Comparison of ENCODE assay signal across 12 cellular contexts in genomic region chr17:66523378-66524174, GRCh38.
DNase-seq lines count a peak whose midpoint lies in the region; ATAC-seq and TF ChIP-seq lines count a peak whose summit lies in the region.
"Had no signal": no experiment of that assay in that cellular context is flagged by ENCODE, and none has a peak within 500 bp of the region (broad histone marks: within the 10 kb centered on the region; RNA-seq: fewer than 3 reads in every experiment).

No MANE protein-coding gene starts in this region.

- DNase-seq in COR-L47 (lab: John Stamatoyannopoulos, UW) (peak; percentile 5), LHCN-M2 (ENCODE audit: low read depth) (peak; percentile 22), fibroblast of peridontal ligament (ENCODE audit: extremely low read depth) (peak; percentile 56), sciatic nerve (ENCODE audit: low spot score) (no peak), NCI-H526 treated with DMSO at 0.1 percent for 48 hours (lab: John Stamatoyannopoulos, UW) (no peak), endothelial cell (ENCODE audit: low spot score) (no peak), G401 (ENCODE audit: low spot score) (no peak), OCI-LY7 (ENCODE audit: low spot score) (no peak)
- DNase-seq: activated CD4-positive, alpha-beta T cell treated with anti-CD3 and anti-CD28 coated beads for 1 hour; activated gamma-delta T cell treated with Interleukin-2 at 50 U/mL for 16 hours; NCI-H2107; nephron progenitor cell had no signal

- POLR2A ChIA-PET in OCI-LY7 (lab: Charles Lee), result interaction anchor here (1.2 to 1.4 kb wide), 2 partner anchors 8 to 120 kb away, joined by 3 read pairs; no protein-coding TSS in a partner anchor

- no peak overlapping the region for H3K27ac ChIP-seq in OCI-LY7 (ENCODE audit: low read depth, low read length, poor library complexity, severe bottlenecking)

- TF ChIP-seq CTCF in endothelial cell (IDR thresholded peaks at IDR 0.05; ENCODE audit: unreplicated experiment) (no peak), OCI-LY7 (conservative IDR thresholded peaks at IDR 0.05; ENCODE audit: low read length) (no peak)

- no TSS peak for BruUV-seq in OCI-LY7 (replicated peaks; lab: Mats Ljungman, UMichigan)

- H3K4me2 ChIP-seq in OCI-LY7 (ENCODE audit: low read length), result no peak overlapping the region

- H3K4me1 ChIP-seq in OCI-LY7 (ENCODE audit: insufficient read depth, low read length, poor library complexity, severe bottlenecking), result no peaks in the 10 kb centered on the region

- H3K27ac Mint-ChIP-seq in endothelial cell (ENCODE audit: unreplicated experiment), result no peak overlapping the region
- H3K27ac Mint-ChIP-seq: nephron progenitor cell had no signal

- intact Hi-C loops in sciatic nerve (cut with DNase I), result no loop called here
- intact Hi-C loops in OCI-LY7 (cut with micrococcal nuclease; ENCODE audit: unreplicated experiment), result no loop called here

- no peaks in the 10 kb centered on the region for H3K9me2 ChIP-seq in OCI-LY7 (ENCODE audit: insufficient read depth, low read length)

- H2AFZ ChIP-seq in OCI-LY7 (ENCODE audit: low read length), result no peak overlapping the region

- no peaks in the 10 kb centered on the region for H3K9me3 ChIP-seq in OCI-LY7 (ENCODE audit: low read length)

- in situ Hi-C loops in G401 (cut with HindIII; ENCODE audit: low sequenced_read_pairs), result no loop called here

- no peaks in the 10 kb centered on the region for H3K36me3 Mint-ChIP-seq in endothelial cell (ENCODE audit: low read depth, unreplicated experiment)

- no peaks in the 10 kb centered on the region for H3K27me3 Mint-ChIP-seq in endothelial cell (ENCODE audit: unreplicated experiment)

- no peaks in the 10 kb centered on the region for H3K79me2 ChIP-seq in OCI-LY7 (ENCODE audit: insufficient read depth, low read depth, low read length)

- CTCF ChIA-PET in OCI-LY7 (lab: Charles Lee; ENCODE audit: unreplicated experiment), result no interaction called here

- H4K20me1 ChIP-seq in OCI-LY7 (ENCODE audit: insufficient read depth, low read length), result no peaks in the 10 kb centered on the region

- ATAC-seq in sciatic nerve, result peak; percentile 59

- H3K4me3 Mint-ChIP-seq in endothelial cell (ENCODE audit: unreplicated experiment), result no peak overlapping the region
- H3K4me3 Mint-ChIP-seq: nephron progenitor cell had no signal

- no peaks in the 10 kb centered on the region for H3K36me3 ChIP-seq in OCI-LY7 (ENCODE audit: insufficient read depth, low read length)

- H3K4me3 ChIP-seq in OCI-LY7 (ENCODE audit: low read depth, low read length, poor library complexity, severe bottlenecking), result no peak overlapping the region

- no peaks in the 10 kb centered on the region for H3K9me3 Mint-ChIP-seq in endothelial cell (ENCODE audit: unreplicated experiment)
- H3K9me3 Mint-ChIP-seq: nephron progenitor cell had no signal

- no peaks in the 10 kb centered on the region for H3K4me1 Mint-ChIP-seq in endothelial cell (ENCODE audit: unreplicated experiment)

Comparison
In these comparisons a context has a peak if more than half of its experiments do, and no peak if none do; other contexts are left out.
1. DNase-seq: peak in COR-L47 (single experiment), LHCN-M2 (single experiment) and fibroblast of peridontal ligament (single experiment); none in sciatic nerve (single experiment), NCI-H526 treated with DMSO at 0.1 percent for 48 hours (single experiment), endothelial cell (single experiment), G401 (single experiment) and OCI-LY7 (single experiment).